15 cellular contexts compared by ENCODE assay signal in the genomic region with DNA sequence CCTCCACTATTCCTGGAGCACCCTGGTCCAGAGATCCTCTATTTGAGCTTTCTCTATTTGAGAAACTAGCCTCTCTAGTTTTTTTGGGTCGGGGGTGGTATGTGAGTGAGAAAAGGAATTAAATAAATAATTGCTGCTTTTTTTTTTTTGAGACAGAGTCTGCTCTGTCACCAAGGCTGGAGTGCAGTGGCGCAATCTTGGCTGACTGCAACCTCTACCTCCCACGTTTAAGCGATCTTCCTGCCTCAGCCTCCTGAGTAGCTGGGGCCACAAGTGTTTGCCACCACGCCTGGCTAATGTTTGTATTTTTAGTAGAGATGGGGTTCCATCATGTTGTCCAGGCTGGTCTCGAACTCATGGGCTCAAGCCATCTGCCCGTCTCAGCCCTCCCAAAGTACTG.
A peak's percentile ranks its signal among the peaks of the same experiment; 100 is the strongest.
DNase-seq lines count a peak whose midpoint lies in the region; TF ChIP-seq lines count a peak whose summit lies in the region.
"Had no signal": no experiment of that assay in that cellular context is flagged by ENCODE, and none has a peak within 500 bp of the region (broad histone marks: within the 10 kb centered on the region; RNA-seq: fewer than 3 reads in every experiment).

No MANE protein-coding gene starts in this region.

- H3K9me3 ChIP-seq in mesenchymal stem cell (ENCODE audit: control insufficient read depth, low read length): no peaks in the 10 kb centered on the region
- H3K9me3 ChIP-seq: gastrocnemius medialis, HAP-1, testis had no signal

- no peak overlapping the region for H2AFZ ChIP-seq in mesenchymal stem cell (ENCODE audit: low read depth, low read length)

- no peak overlapping the region for H3K4me2 ChIP-seq in mesenchymal stem cell (ENCODE audit: low read length, poor library complexity, severe bottlenecking)

- H4K8ac ChIP-seq in mesenchymal stem cell (ENCODE audit: low read length): no peak overlapping the region

- peaks cover 9 to 11% of the 10 kb centered on the region in 2 experiments for H3K36me3 ChIP-seq in mesenchymal stem cell (ENCODE audit: control insufficient read depth in 1 of 2, insufficient read depth in 2 of 2, low read depth in 1 of 2, low read length in 2 of 2)
- H3K36me3 ChIP-seq: gastrocnemius medialis, HAP-1 had no signal

- no peak overlapping the region for H3K4me3 ChIP-seq in HL-60 (replicated peaks; ENCODE audit: insufficient read depth, low read length)
- no peak overlapping the region for H3K4me3 ChIP-seq in mesenchymal stem cell (ENCODE audit: insufficient read depth in 1 of 2, low read depth in 1 of 2, low read length in 2 of 2)
- H3K4me3 ChIP-seq: gastrocnemius medialis, HAP-1, testis had no signal

- H3K23ac ChIP-seq in mesenchymal stem cell (ENCODE audit: low read length in 2 of 2): no peak overlapping the region

- no peak overlapping the region for H2AK5ac ChIP-seq in mesenchymal stem cell (ENCODE audit: low read length, severe bottlenecking)

- H2BK15ac ChIP-seq in mesenchymal stem cell (ENCODE audit: low read depth, poor library complexity, severe bottlenecking): no peak overlapping the region

- 86% methylated on average over 6 of the region's 7 CpGs for WGBS in mesenchymal stem cell

- H3K27ac ChIP-seq in HL-60 (replicated peaks): peak overlapping the region; percentile 43
- no peak overlapping the region for H3K27ac ChIP-seq in mesenchymal stem cell (ENCODE audit: low read length, poor library complexity, severe bottlenecking)
- H3K27ac ChIP-seq: gastrocnemius medialis, testis had no signal

- no peak overlapping the region for H2BK120ac ChIP-seq in mesenchymal stem cell (ENCODE audit: low read depth, low read length)

- no peak overlapping the region for H3K14ac ChIP-seq in mesenchymal stem cell (ENCODE audit: low read length in 2 of 2)

- peaks cover 19% of the 10 kb centered on the region for H3K79me1 ChIP-seq in mesenchymal stem cell (replicated peaks; ENCODE audit: low read length, poor library complexity, severe bottlenecking)

- peak; percentile 14 to 22 for DNase-seq in AML-193 (lab: John Stamatoyannopoulos, UW)
- peak in 1 of 2 experiments; percentile 82 for DNase-seq in HL-60 (ENCODE audit: low read depth in 1 of 2, low spot score in 1 of 2)
- peak; percentile 42 to 53 for DNase-seq in activated T-cell treated with anti-CD3 and anti-CD28 coated beads, Interleukin-2, amount 50 U/mL, for 48 hours
- DNase-seq in mesenchymal stem cell: peak; percentile 16
- DNase-seq in head of caudate nucleus: no peak
- no peak for DNase-seq in NCI-H82 treated with DMSO at 0.1 percent for 48 hours (lab: John Stamatoyannopoulos, UW; ENCODE audit: unreplicated experiment)
- no peak for DNase-seq in hepatic stellate cell (ENCODE audit: low spot score)
- no peak for DNase-seq in activated gamma-delta T cell (lab: John Stamatoyannopoulos, UW)
- DNase-seq: aorta, gastrocnemius medialis, KG1, NCI-H187, NCI-H524 treated with DMSO at 0.1 percent for 48 hours, testis had no signal

- peaks cover 9% of the 10 kb centered on the region for H3K4me1 ChIP-seq in mesenchymal stem cell (ENCODE audit: control insufficient read depth, insufficient read depth, low read depth, low read length)

- no peak overlapping the region for H2BK12ac ChIP-seq in mesenchymal stem cell (ENCODE audit: low read length in 2 of 2)

- no peak overlapping the region for H3K4ac ChIP-seq in mesenchymal stem cell (ENCODE audit: low read depth in 1 of 2, low read length in 2 of 2)

- H4K91ac ChIP-seq in mesenchymal stem cell (ENCODE audit: low read length): no peak overlapping the region

- H3K27me3 ChIP-seq in HL-60 (ENCODE audit: insufficient read depth, poor library complexity, severe bottlenecking): no peaks in the 10 kb centered on the region
- H3K27me3 ChIP-seq in mesenchymal stem cell (ENCODE audit: control insufficient read depth in 1 of 2, insufficient read depth in 1 of 2, low read length in 2 of 2): no peaks in the 10 kb centered on the region
- H3K27me3 ChIP-seq: gastrocnemius medialis, testis had no signal

- H3K18ac ChIP-seq in mesenchymal stem cell (ENCODE audit: low read depth in 1 of 2, low read length in 2 of 2): no peak overlapping the region

- TF ChIP-seq CTCF in HL-60 (IDR thresholded peaks at IDR 0.05; ENCODE audit: insufficient read depth, low read length): no peak

- no peak overlapping the region for H2BK5ac ChIP-seq in mesenchymal stem cell (ENCODE audit: low read depth, low read length, poor library complexity, severe bottlenecking)

- intact Hi-C loops in head of caudate nucleus (cut with DNase I): no loop called here

- no peak overlapping the region for H3K9ac ChIP-seq in mesenchymal stem cell (ENCODE audit: low read length)

Comparison
In these comparisons a context has a peak if more than half of its experiments do, and no peak if none do; other contexts are left out.
1. DNase-seq: peak in AML-193 (2 of 2), activated T-cell treated with anti-CD3 and anti-CD28 coated beads, Interleukin-2, amount 50 U/mL, for 48 hours (2 of 2) and mesenchymal stem cell (single experiment); none in head of caudate nucleus (0 of 42), NCI-H82 treated with DMSO at 0.1 percent for 48 hours (single experiment), hepatic stellate cell (single experiment) and activated gamma-delta T cell (single experiment).